In genomic region chr10:23094786-23095403, GRCh38 we compare ENCODE assay signal across 8 cellular contexts. TPM values are rescaled to one million over a fixed set of nuclear protein-coding genes. Genes with fewer than 3 reads are reported as not detected.
DNase-seq lines count a peak whose midpoint lies in the region; ATAC-seq and TF ChIP-seq lines count a peak whose summit lies in the region.

No MANE protein-coding gene starts in this region.

- ATAC-seq in GM21529 (IDR thresholded peaks at IDR 0.05; ENCODE audit: unreplicated experiment) = no peak

- peaks cover 9% of the 10 kb centered on the region for H3K4me1 ChIP-seq in BE2C
- H3K4me1 ChIP-seq in neuron (ENCODE audit: insufficient read depth, low read length) = peaks cover 13% of the 10 kb centered on the region

- no peaks in the 10 kb centered on the region for H3K27me3 ChIP-seq in BE2C
- H3K27me3 ChIP-seq in neuron (ENCODE audit: insufficient read depth, low read length) = no peaks in the 10 kb centered on the region

- peak overlapping the region; percentile 36 for H3K4me3 ChIP-seq in BE2C (ENCODE audit: low read depth, low read length)
- H3K4me3 ChIP-seq in neuron (ENCODE audit: low read length) = no peak overlapping the region

- H3K36me3 ChIP-seq in BE2C (no peaks in the 10 kb centered on the region), neuron (ENCODE audit: insufficient read depth, low read length) (no peaks in the 10 kb centered on the region)

- TF ChIP-seq CTCF in BE2C (IDR thresholded peaks at IDR 0.05; ENCODE audit: low read depth, low read length) = no peak

- H3K9me3 ChIP-seq in BE2C (no peaks in the 10 kb centered on the region), neuron (ENCODE audit: low read length) (no peaks in the 10 kb centered on the region)

- H2AFZ ChIP-seq in neuron (ENCODE audit: low read depth, low read length) = peak overlapping the region; percentile 15

- DNase-seq in BE2C = no peak
- DNase-seq in NCI-H774 (lab: John Stamatoyannopoulos, UW) = peak; percentile 52
- DNase-seq in dermis blood vessel endothelial cell = peak; percentile 56
- no peak for DNase-seq in activated effector memory CD4-positive, alpha-beta T cell treated with Interleukin-2 at 50 U/mL for 16 hours
- no peak for DNase-seq in NCI-H2029 (lab: John Stamatoyannopoulos, UW)
- DNase-seq in T-helper 9 cell = no peak

RNA-seq across cellular contexts. Expression of gene MSRB2, which starts 0.5 kb away (rescaled TPM):
- polyA plus RNA-seq in BE2C (2012; ENCODE audit: insufficient read depth, insufficient read length, low read depth) = 36.6 TPM
- 6.0 and 8.3 TPM in 2 replicates for total RNA-seq in dermis blood vessel endothelial cell

Comparison
In these comparisons a context has a peak if more than half of its experiments do, and no peak if none do; other contexts are left out.
1. DNase-seq: peak in NCI-H774 (single experiment) and dermis blood vessel endothelial cell (single experiment); none in BE2C (single experiment), activated effector memory CD4-positive, alpha-beta T cell treated with Interleukin-2 at 50 U/mL for 16 hours (single experiment), NCI-H2029 (single experiment) and T-helper 9 cell (single experiment).